ENCODE assay signal across 15 cellular contexts in genomic region chr17:47295874-47296255, GRCh38. TPM values are rescaled to one million over a fixed set of nuclear protein-coding genes. Genes with fewer than 3 reads are reported as not detected.
DNase-seq lines count a peak whose midpoint lies in the region; TF ChIP-seq lines count a peak whose summit lies in the region.
"Had no signal": no experiment of that assay in that cellular context is flagged by ENCODE, and none has a peak within 500 bp of the region (broad histone marks: within the 10 kb centered on the region; RNA-seq: fewer than 3 reads in every experiment).

No MANE protein-coding gene starts in this region.

- no peak overlapping the region for H2BK12ac ChIP-seq in neuronal stem cell (ENCODE audit: low read length)

- peak overlapping the region; percentile 95 for H3K18ac ChIP-seq in neuronal stem cell (ENCODE audit: low read length)

- H2BK15ac ChIP-seq in neuronal stem cell (ENCODE audit: low read length), result peak overlapping the region; percentile 7

- TF ChIP-seq POLR2A in breast epithelium (IDR thresholded peaks at IDR 0.05) (no peak), esophagus squamous epithelium (IDR thresholded peaks at IDR 0.05) (no peak), tibial nerve (IDR thresholded peaks at IDR 0.05) (no peak)

- no peaks in the 10 kb centered on the region for H3K79me1 ChIP-seq in neuronal stem cell (ENCODE audit: low read depth, low read length)

- no peaks in the 10 kb centered on the region for H3K36me3 Mint-ChIP-seq in activated CD4-positive, alpha-beta memory T cell treated with anti-CD3 and anti-CD28 coated beads, Interleukin-2, amount 10 ng/mL, durations not matched to agents 7 days and 5 days (ENCODE audit: low read depth)

- H4K91ac ChIP-seq in neuronal stem cell (ENCODE audit: low read depth, low read length, poor library complexity), result no peak overlapping the region

- DNase-seq in breast epithelium (ENCODE audit: low spot score in 2 of 2) (no peak), mammary epithelial cell (no peak), esophagus squamous epithelium (lab: John Stamatoyannopoulos, UW) (no peak), neuronal stem cell (ENCODE audit: low spot score) (no peak), tibial nerve (ENCODE audit: low spot score in 2 of 2) (no peak), NCI-H774 (lab: John Stamatoyannopoulos, UW) (no peak), NCI-H510A treated with DMSO at 0.1 percent for 48 hours (lab: John Stamatoyannopoulos, UW) (no peak)
- DNase-seq in activated CD4-positive, alpha-beta memory T cell treated with anti-CD3 and anti-CD28 coated beads, Interleukin-2, amount 10 ng/mL, durations not matched to agents 7 days and 5 days, result no peak
- DNase-seq: DMS 273 treated with DMSO at 0.1 percent for 48 hours, NCI-H1105, NCI-H1694 treated with DMSO at 0.1 percent for 48 hours, NCI-H748 treated with DMSO at 0.1 percent for 48 hours had no signal

- dilution Hi-C loops in mammary epithelial cell (cut with HindIII; ENCODE audit: low sequenced_read_pairs), result no loop called here

- H3K23ac ChIP-seq in neuronal stem cell (ENCODE audit: low read depth, low read length, poor library complexity), result no peak overlapping the region

- H3K4me1 ChIP-seq in breast epithelium, result peaks cover 9 to 11% of the 10 kb centered on the region in 2 donors
- peaks cover 13% of the 10 kb centered on the region for H3K4me1 ChIP-seq in mammary epithelial cell (ENCODE audit: insufficient read depth, low read length)
- H3K4me1 ChIP-seq in esophagus squamous epithelium, result peaks cover 0 to 21% (median 11%) of the 10 kb centered on the region in 3 donors
- H3K4me1 ChIP-seq in neuronal stem cell (ENCODE audit: control insufficient read depth in 2 of 2, insufficient read depth in 1 of 2, low read depth in 1 of 2, low read length in 2 of 2), result peaks cover 17% of the 10 kb centered on the region in 2 donors
- H3K4me1 ChIP-seq in tibial nerve, result peaks cover 0 to 52% (median 21%) of the 10 kb centered on the region in 4 donors

- in situ Hi-C loops in mammary epithelial cell (cut with MboI; ENCODE audit: low sequenced_read_pairs in 2 of 2), result loop anchor here in 1 of 2 donors (5.0 kb wide), 1 partner anchor 39 kb away; no protein-coding TSS in a partner anchor

- CTCF ChIA-PET in mammary epithelial cell (lab: Charles Lee; ENCODE audit: low non-redundant PET), result no interaction called here
- CTCF ChIA-PET in activated CD4-positive, alpha-beta memory T cell treated with anti-CD3 and anti-CD28 coated beads, Interleukin-2, amount 10 ng/mL, durations not matched to agents 7 days and 5 days (lab: Charles Lee), result no interaction called here

- no peaks in the 10 kb centered on the region for H4K20me1 ChIP-seq in mammary epithelial cell (ENCODE audit: insufficient read depth, low read length)
- H4K20me1 ChIP-seq: BLaER1 treated with 17β-estradiol and CSF1 and Interleukin-3, amounts not matched to agents 10 nM and 100 nM had no signal

- H3K9ac ChIP-seq in mammary epithelial cell (ENCODE audit: insufficient read depth, low read length) (no peak overlapping the region), neuronal stem cell (ENCODE audit: low read depth, low read length, poor library complexity) (peak overlapping the region; percentile 74)
- H3K9ac ChIP-seq: BLaER1 treated with 17β-estradiol and CSF1 and Interleukin-3, amounts not matched to agents 10 nM and 100 nM; KMS-11 had no signal

- H3K36me3 ChIP-seq in breast epithelium, result no peaks in the 10 kb centered on the region
- H3K36me3 ChIP-seq in mammary epithelial cell (ENCODE audit: insufficient read depth, low read length), result no peaks in the 10 kb centered on the region
- H3K36me3 ChIP-seq in esophagus squamous epithelium, result peaks cover 0 to 17% (median 0%) of the 10 kb centered on the region in 3 donors
- no peaks in the 10 kb centered on the region for H3K36me3 ChIP-seq in neuronal stem cell (replicated peaks in 1 of 2; ENCODE audit: control insufficient read depth in 2 of 2, insufficient read depth in 2 of 2, low read length in 2 of 2)
- H3K36me3 ChIP-seq in tibial nerve, result peaks cover 0 to 33% (median 0%) of the 10 kb centered on the region in 3 donors

- WGBS in mammary epithelial cell (ENCODE audit: low coverage, missing lambda C conversion rate), result 28% methylated on average over 3 of the region's 6 CpGs
- WGBS in esophagus squamous epithelium, 2 donors, result 71 to 77% methylated on average over 4 to 6 of the region's 6 CpGs
- no CpG with 5 or more reads among the region's 6 CpGs for WGBS in neuronal stem cell (ENCODE audit: extremely low coverage in 2 of 2, insufficient read length in 2 of 2, insufficient replicate concordance in 1 of 2), 2 donors
- 52 to 58% methylated on average over 6 of the region's 6 CpGs for WGBS in tibial nerve, 2 donors

- no peak overlapping the region for H3K4me2 ChIP-seq in mammary epithelial cell (ENCODE audit: insufficient read depth, low read depth, low read length)
- no peak overlapping the region for H3K4me2 ChIP-seq in neuronal stem cell (ENCODE audit: insufficient read depth, low read length, poor library complexity, severe bottlenecking)
- H3K4me2 ChIP-seq: KMS-11 had no signal

- H3K27ac ChIP-seq in breast epithelium (peak overlapping the region; percentile 83 to 86), mammary epithelial cell (ENCODE audit: insufficient read depth, low read depth, low read length) (no peak overlapping the region), esophagus squamous epithelium (peak overlapping the region in 3 of 4 donors; percentile 60 to 80 (median 67)), neuronal stem cell (replicated peaks; ENCODE audit: low read length) (peak overlapping the region; percentile 61), tibial nerve (peak overlapping the region in 3 of 4 donors; percentile 36 to 81 (median 80))
- H3K27ac ChIP-seq: 22Rv1; BLaER1 treated with 17β-estradiol and CSF1 and Interleukin-3, amounts not matched to agents 10 nM and 100 nM; KMS-11 had no signal

- no peak overlapping the region for H3K4me3 Mint-ChIP-seq in activated CD4-positive, alpha-beta memory T cell treated with anti-CD3 and anti-CD28 coated beads, Interleukin-2, amount 10 ng/mL, durations not matched to agents 7 days and 5 days

- TF ChIP-seq EP300 in tibial nerve (IDR thresholded peaks at IDR 0.05), result no peak

- no peaks in the 10 kb centered on the region for H3K79me2 ChIP-seq in mammary epithelial cell (ENCODE audit: insufficient read depth, low read length)

- peak overlapping the region; percentile 1 for H2BK5ac ChIP-seq in neuronal stem cell (ENCODE audit: low read length)

- intact Hi-C loops in breast epithelium (cut with DNase I; ENCODE audit: low total_unique reads) (no loop called here), mammary epithelial cell (cut with micrococcal nuclease) (loop anchor here (1.0 to 2.0 kb wide), 2 partner anchors 10 to 17 kb away; no protein-coding TSS in a partner anchor), esophagus squamous epithelium (cut with DNase I) (no loop called here)

- BruUV-seq in mammary epithelial cell (replicated peaks; lab: Mats Ljungman, UMichigan), result no TSS peak

- no peak overlapping the region for H3K4me3 ChIP-seq in breast epithelium
- no peak overlapping the region for H3K4me3 ChIP-seq in mammary epithelial cell (replicated peaks in 1 of 3; ENCODE audit: insufficient read depth in 1 of 3, low read depth in 2 of 3, low read length in 3 of 3)
- no peak overlapping the region for H3K4me3 ChIP-seq in esophagus squamous epithelium
- no peak overlapping the region for H3K4me3 ChIP-seq in neuronal stem cell (ENCODE audit: low read length in 2 of 2)
- H3K4me3 ChIP-seq in tibial nerve, result no peak overlapping the region
- H3K4me3 ChIP-seq: BLaER1 treated with 17β-estradiol and CSF1 and Interleukin-3, amounts not matched to agents 10 nM and 100 nM had no signal

- H4K8ac ChIP-seq in neuronal stem cell (ENCODE audit: low read depth, low read length), result no peak overlapping the region

- POLR2A ChIA-PET in activated CD4-positive, alpha-beta memory T cell treated with anti-CD3 and anti-CD28 coated beads, Interleukin-2, amount 10 ng/mL, durations not matched to agents 7 days and 5 days (lab: Charles Lee), result no interaction called here

- no peak overlapping the region for H3K4ac ChIP-seq in neuronal stem cell (ENCODE audit: low read length)

- H3K27me3 ChIP-seq in breast epithelium (no peaks in the 10 kb centered on the region), mammary epithelial cell (ENCODE audit: insufficient read depth, low read length) (no peaks in the 10 kb centered on the region), esophagus squamous epithelium (no peaks in the 10 kb centered on the region), neuronal stem cell (ENCODE audit: control insufficient read depth in 3 of 3, insufficient read depth in 3 of 3, low read depth in 1 of 3, low read length in 3 of 3) (no peaks in the 10 kb centered on the region), tibial nerve (no peaks in the 10 kb centered on the region)
- H3K27me3 ChIP-seq: BLaER1 treated with 17β-estradiol and CSF1 and Interleukin-3, amounts not matched to agents 10 nM and 100 nM had no signal

- H2AFZ ChIP-seq in mammary epithelial cell (ENCODE audit: low read depth, low read length), result no peak overlapping the region
- H2AFZ ChIP-seq in neuronal stem cell (ENCODE audit: low read length), result no peak overlapping the region

- TF ChIP-seq CTCF in breast epithelium (IDR thresholded peaks at IDR 0.05) (no peak), mammary epithelial cell (conservative IDR thresholded peaks at IDR 0.05 in 1 of 2, IDR thresholded peaks at IDR 0.05 in 1 of 2; ENCODE audit: extremely low read depth in 1 of 2, insufficient read depth in 1 of 2, low read depth in 1 of 2, low read length in 2 of 2) (no peak), esophagus squamous epithelium (IDR thresholded peaks at IDR 0.05) (no peak), tibial nerve (IDR thresholded peaks at IDR 0.05) (no peak)

- H3K27ac Mint-ChIP-seq in activated CD4-positive, alpha-beta memory T cell treated with anti-CD3 and anti-CD28 coated beads, Interleukin-2, amount 10 ng/mL, durations not matched to agents 7 days and 5 days, result no peak overlapping the region

- H2BK120ac ChIP-seq in neuronal stem cell (ENCODE audit: low read depth, low read length), result no peak overlapping the region

- H3K9me3 Mint-ChIP-seq in activated CD4-positive, alpha-beta memory T cell treated with anti-CD3 and anti-CD28 coated beads, Interleukin-2, amount 10 ng/mL, durations not matched to agents 7 days and 5 days, result no peaks in the 10 kb centered on the region

- no peaks in the 10 kb centered on the region for H3K27me3 Mint-ChIP-seq in activated CD4-positive, alpha-beta memory T cell treated with anti-CD3 and anti-CD28 coated beads, Interleukin-2, amount 10 ng/mL, durations not matched to agents 7 days and 5 days

- H3K9me3 ChIP-seq in breast epithelium, result no peaks in the 10 kb centered on the region
- no peaks in the 10 kb centered on the region for H3K9me3 ChIP-seq in mammary epithelial cell (replicated peaks; ENCODE audit: insufficient read depth, low read length)
- H3K9me3 ChIP-seq in esophagus squamous epithelium, result no peaks in the 10 kb centered on the region
- H3K9me3 ChIP-seq in neuronal stem cell (replicated peaks in 1 of 2; ENCODE audit: control insufficient read depth in 2 of 2, insufficient read depth in 1 of 2, low read depth in 1 of 2, low read length in 2 of 2), result no peaks in the 10 kb centered on the region
- H3K9me3 ChIP-seq in tibial nerve, result no peaks in the 10 kb centered on the region

- peaks cover 8% of the 10 kb centered on the region for H3K4me1 Mint-ChIP-seq in activated CD4-positive, alpha-beta memory T cell treated with anti-CD3 and anti-CD28 coated beads, Interleukin-2, amount 10 ng/mL, durations not matched to agents 7 days and 5 days

- no peak overlapping the region for H2AK5ac ChIP-seq in neuronal stem cell (ENCODE audit: low read depth, low read length)

- no peak overlapping the region for H3K14ac ChIP-seq in neuronal stem cell (ENCODE audit: low read length)

RNA-seq across cellular contexts. Expression of gene EFCAB13, which starts 27.9 kb away (rescaled TPM):
- total RNA-seq in breast epithelium (10 to 100 TPM in 2 of 3 donors, 1 to 10 TPM in 1; 8.8 to 16.4 (median 10.8) TPM), mammary epithelial cell (1 to 10 TPM; 4.6 to 4.7 TPM), esophagus squamous epithelium (1 to 10 TPM in 2 of 4 donors, under 1 TPM in 2; 0.31 to 6.7 (median 2.4) TPM), tibial nerve (10 to 100 TPM in 2 of 4 donors, 1 to 10 TPM in 2; 6.5 to 15.1 (median 10.2) TPM)
- polyA plus RNA-seq in mammary epithelial cell, result 0.05 TPM
- polyA minus RNA-seq in mammary epithelial cell, result not detected
- polyA plus RNA-seq in neuronal stem cell (2013, experiment 1 of 2), result 1.0 TPM
- 0.98 TPM for polyA plus RNA-seq in neuronal stem cell (2013, experiment 2 of 2)
- total RNA-seq in activated CD4-positive, alpha-beta memory T cell treated with anti-CD3 and anti-CD28 coated beads, Interleukin-2, amount 10 ng/mL, durations not matched to agents 7 days and 5 days, result 1 to 10 TPM; 5.7 to 6.4 TPM

RNA-seq across cellular contexts. Expression of gene ITGB3, which starts 42.2 kb away (rescaled TPM):
- 10 to 100 TPM in 2 of 3 donors, 1 to 10 TPM in 1; 3.8 to 29.8 (median 14.6) TPM for total RNA-seq in breast epithelium
- 10 to 100 TPM in 1 of 2 donors, 1 to 10 TPM in 1; 1.3 to 28.7 TPM for total RNA-seq in mammary epithelial cell
- polyA plus RNA-seq in mammary epithelial cell, result 0.20 TPM
- polyA minus RNA-seq in mammary epithelial cell, result not detected
- total RNA-seq in esophagus squamous epithelium, result 1 to 10 TPM in 2 of 4 donors, under 1 TPM in 2; 0.23 to 7.2 (median 2.8) TPM
- polyA plus RNA-seq in neuronal stem cell (2013, experiment 1 of 2), result 0.01 TPM
- polyA plus RNA-seq in neuronal stem cell (2013, experiment 2 of 2), result 0.01 TPM
- 10 to 100 TPM; 17.5 to 26.7 (median 22.1) TPM for total RNA-seq in tibial nerve
- total RNA-seq in activated CD4-positive, alpha-beta memory T cell treated with anti-CD3 and anti-CD28 coated beads, Interleukin-2, amount 10 ng/mL, durations not matched to agents 7 days and 5 days, result 1 to 10 TPM; 1.9 to 2.2 TPM
